Comparison of ENCODE assay signal across 13 cellular contexts in genomic region chr9:81801190-81801589, GRCh38.
DNase-seq lines count a peak whose midpoint lies in the region; ATAC-seq and TF ChIP-seq lines count a peak whose summit lies in the region.
"Had no signal": no experiment of that assay in that cellular context is flagged by ENCODE, and none has a peak within 500 bp of the region (broad histone marks: within the 10 kb centered on the region; RNA-seq: fewer than 3 reads in every experiment).

No MANE protein-coding gene starts in this region.

- ATAC-seq in GM19463 (IDR thresholded peaks at IDR 0.05; ENCODE audit: unreplicated experiment), result no peak
- ATAC-seq in HG03175 (IDR thresholded peaks at IDR 0.05; ENCODE audit: unreplicated experiment), result no peak

- in situ Hi-C loops in Caki2 (cut with HindIII; ENCODE audit: low pct_unique_long_range_greater_than_20kb, low sequenced_read_pairs), result no loop called here
- in situ Hi-C loops in transverse colon (cut with MboI; ENCODE audit: low pct_ligation_motif_present in 1 of 4, low pct_unique_long_range_greater_than_20kb in 1 of 4, low sequenced_read_pairs in 3 of 4), result no loop called here

- H3K27ac ChIP-seq in HEK293 (ENCODE audit: extremely low read depth, low read depth, low read length) (no peak overlapping the region), RWPE1 (no peak overlapping the region), transverse colon (no peak overlapping the region)

- 50 to 70% methylated on average over 1 to 3 of the region's 3 CpGs for WGBS in transverse colon (ENCODE audit: low coverage in 1 of 2), 2 donors

- TF ChIP-seq POLR2A in transverse colon (IDR thresholded peaks at IDR 0.05), result no peak

- H3K4me3 ChIP-seq in HEK293 (ENCODE audit: low read depth, low read length) (no peak overlapping the region), transverse colon (no peak overlapping the region)

- TF ChIP-seq CTCF in HEK293 (tag by site-specific recombination; IDR thresholded peaks at IDR 0.05) (no peak), RWPE1 (conservative IDR thresholded peaks at IDR 0.05; ENCODE audit: low read depth) (no peak), transverse colon (IDR thresholded peaks at IDR 0.05) (no peak)

- TF ChIP-seq EP300 in transverse colon (IDR thresholded peaks at IDR 0.05; ENCODE audit: low read depth), result no peak

- H3K9me3 ChIP-seq in HEK293 (ENCODE audit: control insufficient read depth, insufficient read depth, low read depth, low read length) (no peaks in the 10 kb centered on the region), transverse colon (no peaks in the 10 kb centered on the region)

- H3K36me3 ChIP-seq in HEK293 (ENCODE audit: control insufficient read depth in 2 of 2, insufficient read depth in 1 of 2, low read length in 2 of 2), result no peaks in the 10 kb centered on the region
- no peaks in the 10 kb centered on the region for H3K36me3 ChIP-seq in transverse colon

- H3K4me1 ChIP-seq in HEK293 (ENCODE audit: control insufficient read depth, insufficient read depth, low read length) (no peaks in the 10 kb centered on the region), transverse colon (peaks cover 0 to 7% (median 3%) of the 10 kb centered on the region in 4 donors)

- H3K27me3 ChIP-seq in transverse colon, result no peaks in the 10 kb centered on the region

- DNase-seq in Caki2 (ENCODE audit: low read depth) (peak; percentile 58), RWPE1 (ENCODE audit: low spot score) (peak; percentile 21), glomerular visceral epithelial cell (ENCODE audit: extremely low spot score) (peak; percentile 38), iPS-NIHi11 (ENCODE audit: low spot score) (no peak), transverse colon (no peak)
- DNase-seq: activated CD4-positive, alpha-beta memory T cell treated with anti-CD3 and anti-CD28 coated beads, Interleukin-2, amount 10 ng/mL, durations not matched to agents 7 days and 5 days; DMS 273 treated with DMSO at 0.1 percent for 48 hours; foreskin melanocyte; MM.1S; small intestine had no signal

- POLR2A ChIA-PET in HEK293 (lab: Yijun Ruan, JAX) (no interaction called here), RWPE1 (lab: Yijun Ruan, JAX; ENCODE audit: low non-redundant PET) (no interaction called here)

- CTCF ChIA-PET in HEK293 (lab: Yijun Ruan, JAX) (interaction anchor here (1.2 kb wide), 1 partner anchor 38 kb away, joined by 3 read pairs; no protein-coding TSS in a partner anchor), RWPE1 (lab: Yijun Ruan, JAX) (interaction anchor here (0.6 kb wide), 1 partner anchor 29 kb away, joined by 3 read pairs; no protein-coding TSS in a partner anchor)

- intact Hi-C loops in transverse colon (cut with DNase I; ENCODE audit: low total_unique reads), result no loop called here

TF ChIP-seq in HEK293, 187 proteins besides CTCF, POLR2A, EP300 and RAD21:
- TF ChIP-seq KLF1 (tag by site-specific recombination; IDR thresholded peaks at IDR 0.05) (no peak), ZNF274 (IDR thresholded peaks at IDR 0.05; ENCODE audit: low read length) (no peak), ZNF274 (tag by site-specific recombination; IDR thresholded peaks at IDR 0.05; ENCODE audit: borderline replicate concordance) (no peak), ZNF23 (tag by site-specific recombination; IDR thresholded peaks at IDR 0.05; ENCODE audit: borderline replicate concordance) (no peak), ZIC2 (tag by site-specific recombination; IDR thresholded peaks at IDR 0.05) (peak; percentile 82), ZNF423 (tag by site-specific recombination; IDR thresholded peaks at IDR 0.05) (no peak), ZNF658 (tag by site-specific recombination; IDR thresholded peaks at IDR 0.05) (no peak), HOXC10 (CRISPR knock-in tag; IDR thresholded peaks at IDR 0.05) (no peak), KLF7 (tag by site-specific recombination; IDR thresholded peaks at IDR 0.05; ENCODE audit: borderline replicate concordance) (no peak), ZNF785 (tag by site-specific recombination; IDR thresholded peaks at IDR 0.05) (no peak)

Comparison
In these comparisons a context has a peak if more than half of its experiments do, and no peak if none do; other contexts are left out.
1. DNase-seq: peak in Caki2 (single experiment), RWPE1 (single experiment) and glomerular visceral epithelial cell (single experiment); none in iPS-NIHi11 (single experiment) and transverse colon (single experiment).